ENCODE assay signal across 2 cellular contexts in the genomic region with DNA sequence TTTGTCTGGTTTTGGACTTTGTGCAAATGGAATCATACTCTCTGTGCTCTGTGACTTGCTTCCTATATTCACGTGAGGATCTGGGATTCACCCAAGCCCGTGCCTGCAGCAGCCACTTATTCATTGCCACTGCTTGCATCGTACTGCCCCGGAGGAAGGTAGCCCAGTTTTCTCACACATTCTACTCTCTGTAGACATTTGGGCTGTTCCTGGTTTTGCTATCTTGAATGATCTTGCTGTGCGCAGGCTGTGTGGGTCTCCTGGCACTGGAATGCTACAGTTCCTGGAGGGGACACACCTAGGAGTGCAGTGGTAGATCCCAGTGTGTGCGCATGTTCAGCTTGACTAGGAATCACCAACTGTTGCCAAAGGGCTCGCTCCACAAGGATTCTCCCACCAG.
TF ChIP-seq lines count a peak whose summit lies in the region.

No MANE protein-coding gene starts in this region.

TF ChIP-seq in A549, 52 proteins besides CTCF, POLR2A, EP300 and RAD21:
- TF ChIP-seq FOSB (CRISPR knock-in tag; IDR thresholded peaks at IDR 0.05), result no peak

TF ChIP-seq in K562, 482 proteins besides CTCF, POLR2A, EP300 and RAD21 (continues in another document):
- TF ChIP-seq PHB (CRISPR knock-in tag; IDR thresholded peaks at IDR 0.05), result no peak
- TF ChIP-seq, protein P1, sequence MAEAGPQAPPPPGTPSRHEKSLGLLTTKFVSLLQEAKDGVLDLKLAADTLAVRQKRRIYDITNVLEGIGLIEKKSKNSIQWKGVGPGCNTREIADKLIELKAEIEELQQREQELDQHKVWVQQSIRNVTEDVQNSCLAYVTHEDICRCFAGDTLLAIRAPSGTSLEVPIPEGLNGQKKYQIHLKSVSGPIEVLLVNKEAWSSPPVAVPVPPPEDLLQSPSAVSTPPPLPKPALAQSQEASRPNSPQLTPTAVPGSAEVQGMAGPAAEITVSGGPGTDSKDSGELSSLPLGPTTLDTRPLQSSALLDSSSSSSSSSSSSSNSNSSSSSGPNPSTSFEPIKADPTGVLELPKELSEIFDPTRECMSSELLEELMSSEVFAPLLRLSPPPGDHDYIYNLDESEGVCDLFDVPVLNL (CRISPR knock-in tag; IDR thresholded peaks at IDR 0.05; ENCODE audit: low read depth), result no peak
- TF ChIP-seq, protein P2, sequence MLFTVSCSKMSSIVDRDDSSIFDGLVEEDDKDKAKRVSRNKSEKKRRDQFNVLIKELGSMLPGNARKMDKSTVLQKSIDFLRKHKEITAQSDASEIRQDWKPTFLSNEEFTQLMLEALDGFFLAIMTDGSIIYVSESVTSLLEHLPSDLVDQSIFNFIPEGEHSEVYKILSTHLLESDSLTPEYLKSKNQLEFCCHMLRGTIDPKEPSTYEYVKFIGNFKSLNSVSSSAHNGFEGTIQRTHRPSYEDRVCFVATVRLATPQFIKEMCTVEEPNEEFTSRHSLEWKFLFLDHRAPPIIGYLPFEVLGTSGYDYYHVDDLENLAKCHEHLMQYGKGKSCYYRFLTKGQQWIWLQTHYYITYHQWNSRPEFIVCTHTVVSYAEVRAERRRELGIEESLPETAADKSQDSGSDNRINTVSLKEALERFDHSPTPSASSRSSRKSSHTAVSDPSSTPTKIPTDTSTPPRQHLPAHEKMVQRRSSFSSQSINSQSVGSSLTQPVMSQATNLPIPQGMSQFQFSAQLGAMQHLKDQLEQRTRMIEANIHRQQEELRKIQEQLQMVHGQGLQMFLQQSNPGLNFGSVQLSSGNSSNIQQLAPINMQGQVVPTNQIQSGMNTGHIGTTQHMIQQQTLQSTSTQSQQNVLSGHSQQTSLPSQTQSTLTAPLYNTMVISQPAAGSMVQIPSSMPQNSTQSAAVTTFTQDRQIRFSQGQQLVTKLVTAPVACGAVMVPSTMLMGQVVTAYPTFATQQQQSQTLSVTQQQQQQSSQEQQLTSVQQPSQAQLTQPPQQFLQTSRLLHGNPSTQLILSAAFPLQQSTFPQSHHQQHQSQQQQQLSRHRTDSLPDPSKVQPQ (CRISPR knock-in tag; IDR thresholded peaks at IDR 0.05; ENCODE audit: borderline replicate concordance), result no peak
- no peak for TF ChIP-seq ZNF24 (IDR thresholded peaks at IDR 0.05)
- TF ChIP-seq, protein P3, sequence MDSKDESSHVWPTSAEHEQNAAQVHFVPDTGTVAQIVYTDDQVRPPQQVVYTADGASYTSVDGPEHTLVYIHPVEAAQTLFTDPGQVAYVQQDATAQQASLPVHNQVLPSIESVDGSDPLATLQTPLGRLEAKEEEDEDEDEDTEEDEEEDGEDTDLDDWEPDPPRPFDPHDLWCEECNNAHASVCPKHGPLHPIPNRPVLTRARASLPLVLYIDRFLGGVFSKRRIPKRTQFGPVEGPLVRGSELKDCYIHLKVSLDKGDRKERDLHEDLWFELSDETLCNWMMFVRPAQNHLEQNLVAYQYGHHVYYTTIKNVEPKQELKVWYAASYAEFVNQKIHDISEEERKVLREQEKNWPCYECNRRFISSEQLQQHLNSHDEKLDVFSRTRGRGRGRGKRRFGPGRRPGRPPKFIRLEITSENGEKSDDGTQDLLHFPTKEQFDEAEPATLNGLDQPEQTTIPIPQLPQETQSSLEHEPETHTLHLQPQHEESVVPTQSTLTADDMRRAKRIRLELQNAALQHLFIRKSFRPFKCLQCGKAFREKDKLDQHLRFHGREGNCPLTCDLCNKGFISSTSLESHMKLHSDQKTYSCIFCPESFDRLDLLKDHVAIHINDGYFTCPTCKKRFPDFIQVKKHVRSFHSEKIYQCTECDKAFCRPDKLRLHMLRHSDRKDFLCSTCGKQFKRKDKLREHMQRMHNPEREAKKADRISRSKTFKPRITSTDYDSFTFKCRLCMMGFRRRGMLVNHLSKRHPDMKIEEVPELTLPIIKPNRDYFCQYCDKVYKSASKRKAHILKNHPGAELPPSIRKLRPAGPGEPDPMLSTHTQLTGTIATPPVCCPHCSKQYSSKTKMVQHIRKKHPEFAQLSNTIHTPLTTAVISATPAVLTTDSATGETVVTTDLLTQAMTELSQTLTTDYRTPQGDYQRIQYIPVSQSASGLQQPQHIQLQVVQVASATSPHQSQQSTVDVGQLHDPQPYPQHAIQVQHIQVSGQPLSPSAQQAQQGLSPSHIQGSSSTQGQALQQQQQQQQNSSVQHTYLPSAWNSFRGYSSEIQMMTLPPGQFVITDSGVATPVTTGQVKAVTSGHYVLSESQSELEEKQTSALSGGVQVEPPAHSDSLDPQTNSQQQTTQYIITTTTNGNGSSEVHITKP (IDR thresholded peaks at IDR 0.05; ENCODE audit: partially characterized antibody), result peak; percentile 82
- TF ChIP-seq HNRNPL (IDR thresholded peaks at IDR 0.05; ENCODE audit: low read depth, low read length), result no peak
- no peak for TF ChIP-seq NFIC (IDR thresholded peaks at IDR 0.05)
- TF ChIP-seq MBD2 (IDR thresholded peaks at IDR 0.05; ENCODE audit: borderline replicate concordance, low read depth), result no peak
- no peak for TF ChIP-seq ZNF583 (CRISPR knock-in tag; IDR thresholded peaks at IDR 0.05)
- TF ChIP-seq, protein P4, sequence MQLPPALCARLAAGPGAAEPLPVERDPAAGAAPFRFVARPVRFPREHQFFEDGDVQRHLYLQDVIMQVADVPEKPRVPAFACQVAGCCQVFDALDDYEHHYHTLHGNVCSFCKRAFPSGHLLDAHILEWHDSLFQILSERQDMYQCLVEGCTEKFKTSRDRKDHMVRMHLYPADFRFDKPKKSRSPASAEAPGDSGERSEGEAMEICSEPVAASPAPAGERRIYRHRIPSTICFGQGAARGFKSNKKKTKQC (CRISPR knock-in tag; IDR thresholded peaks at IDR 0.05), result no peak
- TF ChIP-seq ZNF445 (CRISPR knock-in tag; IDR thresholded peaks at IDR 0.05; ENCODE audit: low read depth), result no peak
- TF ChIP-seq, protein P5, sequence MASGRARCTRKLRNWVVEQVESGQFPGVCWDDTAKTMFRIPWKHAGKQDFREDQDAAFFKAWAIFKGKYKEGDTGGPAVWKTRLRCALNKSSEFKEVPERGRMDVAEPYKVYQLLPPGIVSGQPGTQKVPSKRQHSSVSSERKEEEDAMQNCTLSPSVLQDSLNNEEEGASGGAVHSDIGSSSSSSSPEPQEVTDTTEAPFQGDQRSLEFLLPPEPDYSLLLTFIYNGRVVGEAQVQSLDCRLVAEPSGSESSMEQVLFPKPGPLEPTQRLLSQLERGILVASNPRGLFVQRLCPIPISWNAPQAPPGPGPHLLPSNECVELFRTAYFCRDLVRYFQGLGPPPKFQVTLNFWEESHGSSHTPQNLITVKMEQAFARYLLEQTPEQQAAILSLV (tag; IDR thresholded peaks at IDR 0.05), result no peak
- TF ChIP-seq GATA2 (CRISPR knock-in tag; IDR thresholded peaks at IDR 0.05), result 0 out of 2 replicates have a peak, but pooled peaks have one; percentile 41
- TF ChIP-seq CSDE1 (IDR thresholded peaks at IDR 0.05), result no peak
- TF ChIP-seq ZNF165 (CRISPR knock-in tag; IDR thresholded peaks at IDR 0.05; ENCODE audit: borderline replicate concordance), result no peak
- TF ChIP-seq, protein P6, sequence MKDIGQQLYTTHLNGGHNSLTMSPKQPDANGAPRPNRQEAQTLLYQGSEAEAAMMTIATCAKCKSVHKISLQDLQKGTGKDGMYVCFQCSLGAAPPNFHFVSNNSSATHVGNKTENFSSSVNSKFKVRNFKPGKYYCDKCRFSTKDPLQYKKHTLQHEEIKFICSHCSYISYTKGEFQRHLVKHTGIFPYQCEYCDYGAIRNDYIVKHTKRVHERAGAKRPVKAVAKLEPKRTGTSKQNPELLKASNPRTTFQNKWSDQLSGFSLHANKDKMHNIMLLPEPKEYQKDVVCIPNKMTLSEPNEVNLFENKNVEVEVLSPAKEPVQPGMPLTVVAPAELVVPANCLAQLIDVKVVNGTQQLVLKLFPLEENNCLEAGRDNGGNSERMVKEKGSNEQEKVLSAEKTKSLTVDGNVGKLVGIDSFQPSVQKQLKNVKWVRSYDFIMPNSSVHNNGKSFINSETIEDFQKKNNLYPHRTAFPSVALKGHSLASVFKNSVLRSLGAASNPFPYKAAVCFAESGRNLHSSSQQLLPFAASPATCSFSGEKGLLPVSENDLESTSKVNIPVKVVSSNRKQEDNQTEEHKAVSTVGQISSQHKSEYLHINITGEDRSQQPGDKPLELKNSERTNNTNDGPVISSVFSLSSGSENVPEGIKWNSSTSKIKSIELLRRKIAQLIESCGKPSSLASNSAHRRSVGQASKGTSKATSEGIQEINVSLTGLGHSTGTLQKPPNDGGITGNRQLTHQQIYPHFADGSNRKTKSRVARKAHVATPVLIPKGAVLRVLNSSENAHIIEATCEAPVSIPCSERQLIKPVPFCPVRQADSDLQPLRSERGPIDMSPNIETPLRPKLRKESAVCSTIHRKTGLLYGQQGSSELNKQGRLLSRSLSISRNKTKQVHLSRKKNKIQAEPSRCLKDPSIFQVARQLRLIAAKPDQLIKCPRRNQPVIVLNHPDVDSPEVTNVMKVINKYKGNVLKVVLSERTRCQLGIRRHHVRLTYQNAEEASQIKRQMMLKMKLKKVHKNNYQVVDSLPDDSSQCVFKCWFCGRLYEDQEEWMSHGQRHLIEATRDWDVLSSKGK (CRISPR knock-in tag; IDR thresholded peaks at IDR 0.05), result no peak
- no peak for TF ChIP-seq NR1H2 (CRISPR knock-in tag; IDR thresholded peaks at IDR 0.05)
- TF ChIP-seq, protein P7, sequence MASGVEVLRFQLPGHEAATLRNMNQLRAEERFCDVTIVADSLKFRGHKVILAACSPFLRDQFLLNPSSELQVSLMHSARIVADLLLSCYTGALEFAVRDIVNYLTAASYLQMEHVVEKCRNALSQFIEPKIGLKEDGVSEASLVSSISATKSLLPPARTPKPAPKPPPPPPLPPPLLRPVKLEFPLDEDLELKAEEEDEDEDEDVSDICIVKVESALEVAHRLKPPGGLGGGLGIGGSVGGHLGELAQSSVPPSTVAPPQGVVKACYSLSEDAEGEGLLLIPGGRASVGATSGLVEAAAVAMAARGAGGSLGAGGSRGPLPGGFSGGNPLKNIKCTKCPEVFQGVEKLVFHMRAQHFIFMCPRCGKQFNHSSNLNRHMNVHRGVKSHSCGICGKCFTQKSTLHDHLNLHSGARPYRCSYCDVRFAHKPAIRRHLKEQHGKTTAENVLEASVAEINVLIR (CRISPR knock-in tag; IDR thresholded peaks at IDR 0.05), result no peak
- TF ChIP-seq TEAD2 (tag; IDR thresholded peaks at IDR 0.05), result no peak
- TF ChIP-seq NRF1 (conservative IDR thresholded peaks at IDR 0.05 in 1 of 2, IDR thresholded peaks at IDR 0.05 in 1 of 2), result peak; percentile 45 to 64
- no peak for TF ChIP-seq PCBP1 (IDR thresholded peaks at IDR 0.05; ENCODE audit: low read depth, low read length, poor library complexity, severe bottlenecking)
- peak; percentile 19; the same call in 1 of the 2 replicates for TF ChIP-seq SOX6 (IDR thresholded peaks at IDR 0.05)
- TF ChIP-seq L3MBTL2 (IDR thresholded peaks at IDR 0.05), result 0 out of 2 replicates have a peak, but pooled peaks have one; percentile 24
- TF ChIP-seq, protein P8, sequence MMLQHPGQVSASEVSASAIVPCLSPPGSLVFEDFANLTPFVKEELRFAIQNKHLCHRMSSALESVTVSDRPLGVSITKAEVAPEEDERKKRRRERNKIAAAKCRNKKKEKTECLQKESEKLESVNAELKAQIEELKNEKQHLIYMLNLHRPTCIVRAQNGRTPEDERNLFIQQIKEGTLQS (IDR thresholded peaks at IDR 0.05), result no peak; the same call in 1 of the 2 replicates
- TF ChIP-seq, protein P8 (CRISPR knock-in tag; conservative IDR thresholded peaks at IDR 0.05), result no peak
- TF ChIP-seq XRCC3 (IDR thresholded peaks at IDR 0.05), result no peak
- TF ChIP-seq PTRF (tag; IDR thresholded peaks at IDR 0.05), result no peak
- TF ChIP-seq ARID2 (IDR thresholded peaks at IDR 0.05), result no peak
- no peak for TF ChIP-seq TAF9B (IDR thresholded peaks at IDR 0.05; ENCODE audit: partially characterized antibody)
- no peak for TF ChIP-seq ZNF766 (CRISPR knock-in tag; conservative IDR thresholded peaks at IDR 0.05)
- 0 out of 2 replicates have a peak, but pooled peaks have one; percentile 5 for TF ChIP-seq JUND (IDR thresholded peaks at IDR 0.05; ENCODE audit: borderline replicate concordance, low read depth, low read length)
- TF ChIP-seq JUND (tag; IDR thresholded peaks at IDR 0.05; ENCODE audit: borderline replicate concordance, low read depth, low read length), result no peak
- TF ChIP-seq BHLHE40 (IDR thresholded peaks at IDR 0.05; ENCODE audit: low read length), result peak; percentile 82
- TF ChIP-seq NCOA6 (IDR thresholded peaks at IDR 0.05), result no peak
- TF ChIP-seq TEAD1 (CRISPR knock-in tag; IDR thresholded peaks at IDR 0.05), result no peak
- TF ChIP-seq, protein P9, sequence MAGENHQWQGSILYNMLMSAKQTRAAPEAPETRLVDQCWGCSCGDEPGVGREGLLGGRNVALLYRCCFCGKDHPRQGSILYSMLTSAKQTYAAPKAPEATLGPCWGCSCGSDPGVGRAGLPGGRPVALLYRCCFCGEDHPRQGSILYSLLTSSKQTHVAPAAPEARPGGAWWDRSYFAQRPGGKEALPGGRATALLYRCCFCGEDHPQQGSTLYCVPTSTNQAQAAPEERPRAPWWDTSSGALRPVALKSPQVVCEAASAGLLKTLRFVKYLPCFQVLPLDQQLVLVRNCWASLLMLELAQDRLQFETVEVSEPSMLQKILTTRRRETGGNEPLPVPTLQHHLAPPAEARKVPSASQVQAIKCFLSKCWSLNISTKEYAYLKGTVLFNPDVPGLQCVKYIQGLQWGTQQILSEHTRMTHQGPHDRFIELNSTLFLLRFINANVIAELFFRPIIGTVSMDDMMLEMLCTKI (IDR thresholded peaks at IDR 0.05; ENCODE audit: partially characterized antibody), result no peak
- TF ChIP-seq BDP1 (IDR thresholded peaks at IDR 0.05; ENCODE audit: insufficient read depth, insufficient read length), result no peak
- TF ChIP-seq, protein P10, sequence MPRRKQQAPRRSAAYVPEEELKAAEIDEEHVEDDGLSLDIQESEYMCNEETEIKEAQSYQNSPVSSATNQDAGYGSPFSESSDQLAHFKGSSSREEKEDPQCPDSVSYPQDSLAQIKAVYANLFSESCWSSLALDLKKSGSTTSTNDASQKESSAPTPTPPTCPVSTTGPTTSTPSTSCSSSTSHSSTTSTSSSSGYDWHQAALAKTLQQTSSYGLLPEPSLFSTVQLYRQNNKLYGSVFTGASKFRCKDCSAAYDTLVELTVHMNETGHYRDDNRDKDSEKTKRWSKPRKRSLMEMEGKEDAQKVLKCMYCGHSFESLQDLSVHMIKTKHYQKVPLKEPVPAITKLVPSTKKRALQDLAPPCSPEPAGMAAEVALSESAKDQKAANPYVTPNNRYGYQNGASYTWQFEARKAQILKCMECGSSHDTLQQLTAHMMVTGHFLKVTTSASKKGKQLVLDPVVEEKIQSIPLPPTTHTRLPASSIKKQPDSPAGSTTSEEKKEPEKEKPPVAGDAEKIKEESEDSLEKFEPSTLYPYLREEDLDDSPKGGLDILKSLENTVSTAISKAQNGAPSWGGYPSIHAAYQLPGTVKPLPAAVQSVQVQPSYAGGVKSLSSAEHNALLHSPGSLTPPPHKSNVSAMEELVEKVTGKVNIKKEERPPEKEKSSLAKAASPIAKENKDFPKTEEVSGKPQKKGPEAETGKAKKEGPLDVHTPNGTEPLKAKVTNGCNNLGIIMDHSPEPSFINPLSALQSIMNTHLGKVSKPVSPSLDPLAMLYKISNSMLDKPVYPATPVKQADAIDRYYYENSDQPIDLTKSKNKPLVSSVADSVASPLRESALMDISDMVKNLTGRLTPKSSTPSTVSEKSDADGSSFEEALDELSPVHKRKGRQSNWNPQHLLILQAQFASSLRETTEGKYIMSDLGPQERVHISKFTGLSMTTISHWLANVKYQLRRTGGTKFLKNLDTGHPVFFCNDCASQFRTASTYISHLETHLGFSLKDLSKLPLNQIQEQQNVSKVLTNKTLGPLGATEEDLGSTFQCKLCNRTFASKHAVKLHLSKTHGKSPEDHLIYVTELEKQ (CRISPR knock-in tag; IDR thresholded peaks at IDR 0.05), result no peak
- TF ChIP-seq ZNF12 (CRISPR knock-in tag; IDR thresholded peaks at IDR 0.05), result no peak
- TF ChIP-seq ZNF124 (CRISPR knock-in tag; IDR thresholded peaks at IDR 0.05), result no peak
- no peak for TF ChIP-seq MCM5 (IDR thresholded peaks at IDR 0.05; ENCODE audit: low read depth)
